18 cellular contexts compared by ENCODE assay signal in genomic region chr2:176152350-176153181, GRCh38. TPM values are rescaled to one million over a fixed set of nuclear protein-coding genes. Genes with fewer than 3 reads are reported as not detected.
A peak's percentile ranks its signal among the peaks of the same experiment; 100 is the strongest.
DNase-seq lines count a peak whose midpoint lies in the region; ATAC-seq and TF ChIP-seq lines count a peak whose summit lies in the region.
"Had no signal": no experiment of that assay in that cellular context is flagged by ENCODE, and none has a peak within 500 bp of the region (broad histone marks: within the 10 kb centered on the region; RNA-seq: fewer than 3 reads in every experiment).

No MANE protein-coding gene starts in this region.

- no peak for ATAC-seq in GM18873 (IDR thresholded peaks at IDR 0.05; ENCODE audit: low FRiP score, unreplicated experiment)

- WGBS in trophoblast cell (ENCODE audit: extremely low coverage, insufficient coverage, insufficient read length): no CpG with 5 or more reads among the region's 48 CpGs

- no peak overlapping the region for H3K27ac ChIP-seq in HUES6 (ENCODE audit: low read depth, low read length)
- H3K27ac ChIP-seq in trophoblast cell (ENCODE audit: low read depth, low read length): no peak overlapping the region
- H3K27ac ChIP-seq: BLaER1 treated with 17β-estradiol and CSF1 and Interleukin-3, amounts not matched to agents 10 nM and 100 nM; heart right ventricle had no signal

- H3K27me3 ChIP-seq in HUES6 (ENCODE audit: control insufficient read depth, insufficient read depth, low read length): peaks cover 100% of the 10 kb centered on the region
- peaks cover 91% of the 10 kb centered on the region for H3K27me3 ChIP-seq in trophoblast cell (ENCODE audit: insufficient read depth, low read length)

- H3K9ac ChIP-seq in HUES6 (ENCODE audit: low read length) (peak overlapping the region; percentile 58), trophoblast cell (ENCODE audit: low read length) (no peak overlapping the region)
- H3K9ac ChIP-seq: BLaER1 treated with 17β-estradiol and CSF1 and Interleukin-3, amounts not matched to agents 10 nM and 100 nM; SK-N-SH had no signal

- no peak for TF ChIP-seq CTCF in fibroblast of mammary gland (conservative IDR thresholded peaks at IDR 0.05; ENCODE audit: control insufficient read depth, insufficient read depth, low read depth, low read length)
- TF ChIP-seq CTCF in GM13977 (IDR thresholded peaks at IDR 0.05; ENCODE audit: extremely low read depth, insufficient read depth, missing control alignments): no peak

- H3K79me2 ChIP-seq in trophoblast cell (ENCODE audit: control insufficient read depth, insufficient read depth, low read length, poor library complexity): no peaks in the 10 kb centered on the region

- H4K12ac ChIP-seq in trophoblast cell (ENCODE audit: low read depth, low read length): no peak overlapping the region

- no peak overlapping the region for H3K18ac ChIP-seq in trophoblast cell (ENCODE audit: low read length)

- in situ Hi-C loops in GM13977 (cut with MboI; ENCODE audit: low pct_unique_long_range_greater_than_20kb, low sequenced_read_pairs, unreplicated experiment): no loop called here

- H2AFZ ChIP-seq in trophoblast cell (ENCODE audit: insufficient read depth, low read length, poor library complexity): no peak overlapping the region

- H2AK5ac ChIP-seq in trophoblast cell (ENCODE audit: low read length): no peak overlapping the region

- H3K36me3 ChIP-seq in HUES6 (ENCODE audit: control insufficient read depth, insufficient read depth, low read length): no peaks in the 10 kb centered on the region
- no peaks in the 10 kb centered on the region for H3K36me3 ChIP-seq in trophoblast cell (ENCODE audit: control insufficient read depth in 1 of 2, insufficient read depth in 2 of 2, low read length in 2 of 2)
- H3K36me3 ChIP-seq: BLaER1 treated with 17β-estradiol and CSF1 and Interleukin-3, amounts not matched to agents 10 nM and 100 nM; heart right ventricle had no signal

- H3K9me3 ChIP-seq in HUES6 (ENCODE audit: control insufficient read depth, insufficient read depth, low read depth, low read length) (no peaks in the 10 kb centered on the region), trophoblast cell (ENCODE audit: insufficient read depth, low read depth, low read length) (peaks cover 22% of the 10 kb centered on the region)
- H3K9me3 ChIP-seq: heart right ventricle, SK-N-SH had no signal

- no peak overlapping the region for H3K23ac ChIP-seq in trophoblast cell (ENCODE audit: low read length)

- no peak overlapping the region for H2BK120ac ChIP-seq in trophoblast cell (ENCODE audit: insufficient read depth, low read length, poor library complexity)

- no peak overlapping the region for H3K14ac ChIP-seq in trophoblast cell (ENCODE audit: low read length)

- no peak overlapping the region for H3K4me2 ChIP-seq in trophoblast cell (ENCODE audit: low read length)
- H3K4me2 ChIP-seq: BLaER1 treated with 17β-estradiol and CSF1 and Interleukin-3, amounts not matched to agents 10 nM and 100 nM; SK-N-SH had no signal

- no peak overlapping the region for H4K91ac ChIP-seq in trophoblast cell (ENCODE audit: low read depth, low read length)

- H4K8ac ChIP-seq in trophoblast cell (ENCODE audit: low read depth, low read length): no peak overlapping the region

- H2BK5ac ChIP-seq in trophoblast cell (ENCODE audit: low read depth, low read length, poor library complexity): no peak overlapping the region

- H3K4me1 ChIP-seq in HUES6 (ENCODE audit: control insufficient read depth, insufficient read depth, low read length): peaks cover 23% of the 10 kb centered on the region
- peaks cover 5 to 7% of the 10 kb centered on the region in 2 experiments for H3K4me1 ChIP-seq in trophoblast cell (ENCODE audit: control insufficient read depth in 1 of 2, insufficient read depth in 2 of 2, low read length in 2 of 2)
- H3K4me1 ChIP-seq: BLaER1 treated with 17β-estradiol and CSF1 and Interleukin-3, amounts not matched to agents 10 nM and 100 nM had no signal

- peak; percentile 72 for DNase-seq in COLO668 (lab: John Stamatoyannopoulos, UW; ENCODE audit: unreplicated experiment)
- DNase-seq in fibroblast of mammary gland (ENCODE audit: low read depth): no peak
- no peak for DNase-seq in trophoblast cell
- DNase-seq in T1000 (lab: John Stamatoyannopoulos, UW): no peak
- DNase-seq in GM13977 (ENCODE audit: low spot score): no peak
- DNase-seq: activated CD4-positive, alpha-beta T cell treated with anti-CD3 and anti-CD28 coated beads for 48 hours; activated CD8-positive, alpha-beta memory T cell treated with anti-CD3 and anti-CD28 coated beads, Interleukin-2, amount 50 U/mL, for 4 hours; activated naive CD4-positive, alpha-beta T cell; heart right ventricle; KBM-7; NCI-H2107; NCI-H748 treated with DMSO at 0.1 percent for 48 hours; SK-N-SH; stimulated activated CD4-positive, alpha-beta T cell treated with anti-CD3 and anti-CD28 coated beads, Interleukin-4, amount 100 ng/mL, for 1 hour had no signal

- H3K4ac ChIP-seq in trophoblast cell (ENCODE audit: low read depth, low read length): no peak overlapping the region

- H3K4me3 ChIP-seq in HUES6 (ENCODE audit: low read depth, low read length) (peak overlapping the region; percentile 34; the same call in 1 of the 2 replicates), fibroblast of mammary gland (ENCODE audit: control insufficient read depth, low read depth, low read length) (peak overlapping the region; percentile 41), trophoblast cell (ENCODE audit: low read depth, low read length) (peak overlapping the region; percentile 33)
- H3K4me3 ChIP-seq: BLaER1 treated with 17β-estradiol and CSF1 and Interleukin-3, amounts not matched to agents 10 nM and 100 nM had no signal

- no peak overlapping the region for H2BK12ac ChIP-seq in trophoblast cell (ENCODE audit: low read length)

- H3K79me1 ChIP-seq in trophoblast cell (ENCODE audit: low read length): no peaks in the 10 kb centered on the region

RNA-seq across cellular contexts. Expression of gene HOXD4, which starts 1.2 kb away (rescaled TPM):
- polyA plus RNA-seq in trophoblast cell (2013): not detected in 2 replicates
- polyA plus RNA-seq: keratinocyte had no signal

RNA-seq across cellular contexts. Expression of gene HOXD3, which starts 4.5 kb away (rescaled TPM):
- polyA plus RNA-seq in trophoblast cell (2013): not detected in 2 replicates
- polyA plus RNA-seq: keratinocyte had no signal

RNA-seq across cellular contexts. Expression of gene HOXD8, which starts 23.1 kb away (rescaled TPM):
- polyA plus RNA-seq in trophoblast cell (2013): 0.06 and 0.08 TPM in 2 replicates
- polyA plus RNA-seq: keratinocyte had no signal

RNA-seq across cellular contexts. Expression of gene HOXD9, which starts 30.0 kb away (rescaled TPM):
- 0.23 and 0.49 TPM in 2 replicates for polyA plus RNA-seq in trophoblast cell (2013)
- polyA plus RNA-seq: keratinocyte had no signal

RNA-seq across cellular contexts. Expression of gene HOXD1, which starts 35.9 kb away (rescaled TPM):
- not detected in 2 replicates for polyA plus RNA-seq in trophoblast cell (2013)
- polyA plus RNA-seq: keratinocyte, SK-N-SH had no signal
